22 cellular contexts compared by ENCODE assay signal in genomic region chr6:39400026-39400425, GRCh38.
"Had no signal": no experiment of that assay in that cellular context is flagged by ENCODE, and none has a peak within 500 bp of the region (broad histone marks: within the 10 kb centered on the region; RNA-seq: fewer than 3 reads in every experiment).

No MANE protein-coding gene starts in this region.

- H3K27ac ChIP-seq: stomach, testis, thoracic aorta, thyroid gland, tibial artery, tibial nerve, transverse colon, upper lobe of left lung, upper lobe of right lung, uterus, vagina had no signal

- H3K4me1 ChIP-seq: stomach, testis, thyroid gland, tibial artery, tibial nerve, transverse colon, upper lobe of left lung, upper lobe of right lung, uterus had no signal

- H3K36me3 ChIP-seq: stomach, thoracic aorta, thyroid gland, tibial artery, tibial nerve, transverse colon, upper lobe of left lung, upper lobe of right lung, uterus, vagina had no signal

- DNase-seq: stimulated activated CD4-positive, alpha-beta T cell treated with anti-CD3 and anti-CD28 coated beads, Interleukin-2, amount 100 ng/mL, for 48 hours; stimulated activated CD4-positive, alpha-beta T cell treated with anti-CD3 and anti-CD28 coated beads, Interleukin-4, amount 100 ng/mL, for 1 hour; stimulated activated CD4-positive, alpha-beta T cell treated with anti-CD3 and anti-CD28 coated beads, Interleukin-4, amount 100 ng/mL, for 24 hours; stimulated activated CD4-positive, alpha-beta T cell treated with anti-CD3 and anti-CD28 coated beads, Interleukin-4, amount 100 ng/mL, for 4 hours; stimulated activated CD8-positive, alpha-beta memory T cell treated with anti-CD3 and anti-CD28 coated beads, Interleukin-4, amount 100 ng/mL, for 48 hours; stimulated activated naive B cell treated with anti-CD40 and anti-IgM and Interleukin-4, amounts not matched to agents 10 μg/mL and 1 μg/mL and 100 μg/mL, for 72 hours; stimulated activated naive CD4-positive, alpha-beta T cell; stimulated activated naive CD4-positive, alpha-beta T cell treated with Interleukin-2 at 50 U/mL for 16 hours; stimulated activated naive CD8-positive, alpha-beta T cell treated with anti-CD3 and anti-CD28 coated beads, Interleukin-15, amount 100 ng/mL, for 72 hours; stimulated activated naive CD8-positive, alpha-beta T cell treated with anti-CD3 and anti-CD28 coated beads, Interleukin-15, Interleukin-2, amounts not matched to agents 100 U/mL and 50 U/mL, for 24 hours; stomach; substantia nigra; testis; thyroid gland; tibial artery; transverse colon; upper lobe of left lung; upper lobe of right lung; uterus had no signal

- H3K4me3 ChIP-seq: stomach, testis, thoracic aorta, thyroid gland, tibial artery, tibial nerve, transverse colon, upper lobe of left lung, upper lobe of right lung, uterus, vagina had no signal

- H3K27me3 ChIP-seq: stomach, testis, thyroid gland, tibial artery, tibial nerve, transverse colon, upper lobe of left lung, upper lobe of right lung, uterus, vagina had no signal

- H3K9me3 ChIP-seq: stomach, testis, thoracic aorta, thyroid gland, tibial artery, tibial nerve, transverse colon, upper lobe of left lung, upper lobe of right lung, uterus, vagina had no signal
